Comparison of ENCODE assay signal across 19 cellular contexts in the genomic region with DNA sequence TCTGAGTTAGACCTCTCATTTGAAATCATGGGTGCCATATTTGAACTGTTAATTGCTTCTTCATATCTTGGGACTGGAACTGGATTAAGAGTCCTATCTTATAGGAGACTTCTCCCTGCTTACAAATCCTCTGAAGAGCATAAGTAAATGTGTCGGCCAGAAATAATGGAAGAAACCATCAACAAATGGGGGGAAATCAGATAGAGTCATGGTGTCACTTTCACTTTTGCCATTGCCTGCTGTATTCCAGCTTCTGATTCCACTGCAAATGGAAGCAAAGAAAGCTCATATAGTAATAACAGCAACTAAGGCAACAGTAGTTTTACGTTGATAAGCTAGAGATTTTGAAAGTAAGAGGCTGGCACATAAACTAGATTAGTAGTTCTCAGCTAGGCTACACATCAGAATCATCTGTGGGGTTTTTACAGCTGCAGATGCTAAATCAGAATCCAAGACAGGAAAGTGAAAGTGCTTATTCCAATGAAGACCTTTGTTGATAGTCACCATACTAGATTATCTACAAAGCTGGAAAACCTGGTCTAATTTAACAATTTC. TPM values are rescaled to one million over a fixed set of nuclear protein-coding genes. Genes with fewer than 3 reads are reported as not detected.
DNase-seq lines count a peak whose midpoint lies in the region; ATAC-seq and TF ChIP-seq lines count a peak whose summit lies in the region.
"Had no signal": no experiment of that assay in that cellular context is flagged by ENCODE, and none has a peak within 500 bp of the region (broad histone marks: within the 10 kb centered on the region; RNA-seq: fewer than 3 reads in every experiment).

No MANE protein-coding gene starts in this region.

- H3K27ac Mint-ChIP-seq in GM23338: no peak overlapping the region

- no CpG with 5 or more reads among the region's 2 CpGs for WGBS in neuronal stem cell (ENCODE audit: extremely low coverage in 2 of 2, insufficient read length in 2 of 2, insufficient replicate concordance in 1 of 2), 2 donors

- H3K9me3 Mint-ChIP-seq in GM23338: no peaks in the 10 kb centered on the region

- no peaks in the 10 kb centered on the region for H3K36me3 Mint-ChIP-seq in GM23338 (ENCODE audit: low read depth)

- H3K4ac ChIP-seq in neuronal stem cell (ENCODE audit: low read length): no peak overlapping the region

- H3K4me1 ChIP-seq in GM23338 (ENCODE audit: insufficient read depth) (no peaks in the 10 kb centered on the region), Loucy (ENCODE audit: insufficient read depth, low read length, poor library complexity, severe bottlenecking) (peaks cover 9% of the 10 kb centered on the region), fibroblast of lung (ENCODE audit: control insufficient read depth, extremely low read depth, insufficient read depth, low read length) (peaks cover 7% of the 10 kb centered on the region), neuronal stem cell (ENCODE audit: control insufficient read depth in 2 of 2, insufficient read depth in 1 of 2, low read depth in 1 of 2, low read length in 2 of 2) (peaks cover 4 to 5% of the 10 kb centered on the region in 2 donors)

- H3K18ac ChIP-seq in neuronal stem cell (ENCODE audit: low read length): no peak overlapping the region

- H3K36me3 ChIP-seq in GM23338 (ENCODE audit: insufficient read depth): no peaks in the 10 kb centered on the region
- H3K36me3 ChIP-seq in Loucy (ENCODE audit: insufficient read depth, low read length): no peaks in the 10 kb centered on the region
- H3K36me3 ChIP-seq in fibroblast of lung (ENCODE audit: control insufficient read depth, insufficient read depth, low read length): no peaks in the 10 kb centered on the region
- no peaks in the 10 kb centered on the region for H3K36me3 ChIP-seq in neuronal stem cell (replicated peaks in 1 of 2; ENCODE audit: control insufficient read depth in 2 of 2, insufficient read depth in 2 of 2, low read length in 2 of 2)
- H3K36me3 ChIP-seq: HAP-1 had no signal

- DNase-seq in GM23338 (ENCODE audit: low spot score): no peak
- DNase-seq in fibroblast of lung (ENCODE audit: low read depth in 2 of 2): no peak
- no peak for DNase-seq in neuronal stem cell (ENCODE audit: low spot score)
- DNase-seq in NCI-H510A (lab: John Stamatoyannopoulos, UW): no peak
- DNase-seq in midbrain (lab: John Stamatoyannopoulos, UW): no peak
- DNase-seq in NCI-H748 (lab: John Stamatoyannopoulos, UW; ENCODE audit: unreplicated experiment): no peak
- DNase-seq: C1 segment of cervical spinal cord, DMS 273 treated with DMSO at 0.1 percent for 48 hours, EL, NCI-H1092, NCI-H1694, NCI-H2107, NCI-H226, NCI-H69, SHP77 treated with DMSO at 0.1 percent for 48 hours, SW 1271 had no signal

- no peak overlapping the region for H3K9ac ChIP-seq in Loucy (ENCODE audit: low read depth, low read length, poor library complexity, severe bottlenecking)
- H3K9ac ChIP-seq in fibroblast of lung (ENCODE audit: insufficient read depth, low read length): no peak overlapping the region
- H3K9ac ChIP-seq in neuronal stem cell (ENCODE audit: low read depth, low read length, poor library complexity): no peak overlapping the region

- H2AK5ac ChIP-seq in neuronal stem cell (ENCODE audit: low read depth, low read length): no peak overlapping the region

- H3K4me2 ChIP-seq in GM23338 (no peak overlapping the region), Loucy (ENCODE audit: low read depth, low read length, poor library complexity, severe bottlenecking) (peak overlapping the region; percentile 31), fibroblast of lung (ENCODE audit: extremely low read depth, insufficient read depth, low read length) (peak overlapping the region; percentile 75), neuronal stem cell (ENCODE audit: insufficient read depth, low read length, poor library complexity, severe bottlenecking) (no peak overlapping the region)

- H3K9me2 ChIP-seq in GM23338 (ENCODE audit: insufficient read depth): no peaks in the 10 kb centered on the region
- H3K9me2 ChIP-seq in Loucy (replicated peaks; ENCODE audit: low read depth, low read length): no peaks in the 10 kb centered on the region

- no peak overlapping the region for H3K14ac ChIP-seq in neuronal stem cell (ENCODE audit: low read length)

- H3K4me1 Mint-ChIP-seq in GM23338: no peaks in the 10 kb centered on the region

- H2BK12ac ChIP-seq in neuronal stem cell (ENCODE audit: low read length): no peak overlapping the region

- H3F3A ChIP-seq in GM23338 (replicated peaks; ENCODE audit: low read depth) (no peaks in the 10 kb centered on the region), Loucy (ENCODE audit: low read depth) (no peaks in the 10 kb centered on the region)

- no peak overlapping the region for H4K91ac ChIP-seq in neuronal stem cell (ENCODE audit: low read depth, low read length, poor library complexity)

- H3K23ac ChIP-seq in neuronal stem cell (ENCODE audit: low read depth, low read length, poor library complexity): no peak overlapping the region

- H3K4me3 Mint-ChIP-seq in GM23338: no peak overlapping the region

- no peaks in the 10 kb centered on the region for H4K20me1 ChIP-seq in GM23338 (replicated peaks; ENCODE audit: insufficient read depth)
- no peaks in the 10 kb centered on the region for H4K20me1 ChIP-seq in Loucy (ENCODE audit: insufficient read depth, low read length, poor library complexity, severe bottlenecking)
- no peaks in the 10 kb centered on the region for H4K20me1 ChIP-seq in fibroblast of lung (ENCODE audit: control insufficient read depth, extremely low read depth, insufficient read depth, low read length)

- H2BK5ac ChIP-seq in neuronal stem cell (ENCODE audit: low read length): no peak overlapping the region

- no peak overlapping the region for H2BK15ac ChIP-seq in neuronal stem cell (ENCODE audit: low read length)

- H4K8ac ChIP-seq in neuronal stem cell (ENCODE audit: low read depth, low read length): no peak overlapping the region

- H3K27me3 ChIP-seq in GM23338 (ENCODE audit: insufficient read depth): no peaks in the 10 kb centered on the region
- H3K27me3 ChIP-seq in Loucy (ENCODE audit: insufficient read depth, low read length, poor library complexity, severe bottlenecking): no peaks in the 10 kb centered on the region
- no peaks in the 10 kb centered on the region for H3K27me3 ChIP-seq in fibroblast of lung (ENCODE audit: control insufficient read depth, insufficient read depth, low read length)
- H3K27me3 ChIP-seq in neuronal stem cell (ENCODE audit: control insufficient read depth in 3 of 3, insufficient read depth in 3 of 3, low read depth in 1 of 3, low read length in 3 of 3): no peaks in the 10 kb centered on the region

- no peak overlapping the region for H2BK120ac ChIP-seq in neuronal stem cell (ENCODE audit: low read depth, low read length)

- no peaks in the 10 kb centered on the region for H3K79me1 ChIP-seq in neuronal stem cell (ENCODE audit: low read depth, low read length)

- H3K79me2 ChIP-seq in GM23338 (replicated peaks; ENCODE audit: insufficient read depth) (no peaks in the 10 kb centered on the region), Loucy (ENCODE audit: insufficient read depth, low read length) (no peaks in the 10 kb centered on the region), fibroblast of lung (ENCODE audit: control insufficient read depth, insufficient read depth, low read length) (no peaks in the 10 kb centered on the region)

- no peak overlapping the region for H3K27ac ChIP-seq in GM23338 (ENCODE audit: low read depth)
- no peak overlapping the region for H3K27ac ChIP-seq in fibroblast of lung (ENCODE audit: insufficient read depth, low read length)
- H3K27ac ChIP-seq in neuronal stem cell (replicated peaks; ENCODE audit: low read length): no peak overlapping the region

- H2AFZ ChIP-seq in GM23338 (peak overlapping the region; percentile 24; the same call in 1 of the 2 replicates), Loucy (ENCODE audit: low read length) (peak overlapping the region; percentile 61), fibroblast of lung (ENCODE audit: low read length) (peak overlapping the region; percentile 93), neuronal stem cell (ENCODE audit: low read length) (peak overlapping the region; percentile 43)

- no peaks in the 10 kb centered on the region for H3K27me3 Mint-ChIP-seq in GM23338 (ENCODE audit: insufficient read depth, low read depth, poor library complexity)

- no peak for TF ChIP-seq CTCF in GM23338 (conservative IDR thresholded peaks at IDR 0.05; ENCODE audit: low read depth in 2 of 2)
- no peak for TF ChIP-seq CTCF in Loucy (conservative IDR thresholded peaks at IDR 0.05; ENCODE audit: low read length)
- no peak for TF ChIP-seq CTCF in fibroblast of lung (conservative IDR thresholded peaks at IDR 0.05 in 1 of 2, IDR thresholded peaks at IDR 0.05 in 1 of 2; ENCODE audit: low read depth in 1 of 2, low read length in 2 of 2)

- no peaks in the 10 kb centered on the region for H3K9me3 ChIP-seq in Loucy (ENCODE audit: insufficient read depth, low read depth, low read length)
- no peaks in the 10 kb centered on the region for H3K9me3 ChIP-seq in fibroblast of lung (ENCODE audit: control insufficient read depth, insufficient read depth, low read depth, low read length)
- no peaks in the 10 kb centered on the region for H3K9me3 ChIP-seq in neuronal stem cell (replicated peaks in 1 of 2; ENCODE audit: control insufficient read depth in 2 of 2, insufficient read depth in 1 of 2, low read depth in 1 of 2, low read length in 2 of 2)
- H3K9me3 ChIP-seq: HAP-1 had no signal

- no peak for ATAC-seq in GM23338
- ATAC-seq: Panc1 had no signal

- H3K4me3 ChIP-seq in GM23338 (no peak overlapping the region), Loucy (ENCODE audit: low read length, poor library complexity, severe bottlenecking) (no peak overlapping the region), fibroblast of lung (replicated peaks in 1 of 4; ENCODE audit: control extremely low read depth in 1 of 4, insufficient read depth in 1 of 4, low read depth in 3 of 4, low read length in 4 of 4) (peak overlapping the region in 1 of 4 experiments; percentile 20), neuronal stem cell (ENCODE audit: low read length in 2 of 2) (no peak overlapping the region)
- H3K4me3 ChIP-seq: HAP-1 had no signal

RNA-seq across cellular contexts. Expression of a gene that starts 12.3 kb away (rescaled TPM):
- 0.45 and 1.0 TPM in 2 replicates for total RNA-seq in GM23338 (2014; rRNA removed; shearing (Covaris generic))
- polyA plus RNA-seq in GM23338 (2016; fragmentation: Nextera tagmentation; extraction: Ambion mirVana) (0.54 and 0.73 TPM in 2 replicates), fibroblast of lung (1.0 and 1.1 TPM in 2 replicates)
- total RNA-seq in fibroblast of lung: 1.0 and 1.5 TPM in 2 replicates
- 0.84 and 0.91 TPM in 2 replicates for polyA plus RNA-seq in fibroblast of lung (2012)
- 0.31 and 0.37 TPM in 2 replicates for polyA minus RNA-seq in fibroblast of lung (ENCODE audit: low replicate concordance)
- polyA plus RNA-seq in neuronal stem cell (2013, experiment 1 of 2): 0.53 TPM
- 0.55 TPM for polyA plus RNA-seq in neuronal stem cell (2013, experiment 2 of 2)

RNA-seq across cellular contexts. Expression of a gene that starts 31.9 kb away (rescaled TPM):
- 0.70 and 0.76 TPM in 2 replicates for total RNA-seq in GM23338 (2014; rRNA removed; shearing (Covaris generic))
- polyA plus RNA-seq in GM23338 (2016; fragmentation: Nextera tagmentation; extraction: Ambion mirVana) (0.64 and 1.0 TPM in 2 replicates), fibroblast of lung (0.05 and 0.07 TPM in 2 replicates)
- total RNA-seq in fibroblast of lung: under 0.01 TPM in 1 of 2 replicates, not detected in the other
- polyA plus RNA-seq in fibroblast of lung (2012): 0.07 TPM in 1 of 2 replicates, not detected in the other
- polyA minus RNA-seq in fibroblast of lung (ENCODE audit: low replicate concordance): not detected in 2 replicates
- 4.3 TPM for polyA plus RNA-seq in neuronal stem cell (2013, experiment 1 of 2)
- polyA plus RNA-seq in neuronal stem cell (2013, experiment 2 of 2): 4.0 TPM

Comparison
In these comparisons a context has a peak if more than half of its experiments do, and no peak if none do; other contexts are left out.
1. H2AFZ ChIP-seq: peak in every context shown above with its lines; median percentile 93 in fibroblast of lung; 61 in Loucy; 43 in neuronal stem cell; 24 in GM23338.
2. H3K4me2 ChIP-seq: peak in Loucy (single experiment) and fibroblast of lung (single experiment); none in GM23338 (single experiment) and neuronal stem cell (single experiment).